ENCODE assay signal across 1 cellular context in the genomic region with DNA sequence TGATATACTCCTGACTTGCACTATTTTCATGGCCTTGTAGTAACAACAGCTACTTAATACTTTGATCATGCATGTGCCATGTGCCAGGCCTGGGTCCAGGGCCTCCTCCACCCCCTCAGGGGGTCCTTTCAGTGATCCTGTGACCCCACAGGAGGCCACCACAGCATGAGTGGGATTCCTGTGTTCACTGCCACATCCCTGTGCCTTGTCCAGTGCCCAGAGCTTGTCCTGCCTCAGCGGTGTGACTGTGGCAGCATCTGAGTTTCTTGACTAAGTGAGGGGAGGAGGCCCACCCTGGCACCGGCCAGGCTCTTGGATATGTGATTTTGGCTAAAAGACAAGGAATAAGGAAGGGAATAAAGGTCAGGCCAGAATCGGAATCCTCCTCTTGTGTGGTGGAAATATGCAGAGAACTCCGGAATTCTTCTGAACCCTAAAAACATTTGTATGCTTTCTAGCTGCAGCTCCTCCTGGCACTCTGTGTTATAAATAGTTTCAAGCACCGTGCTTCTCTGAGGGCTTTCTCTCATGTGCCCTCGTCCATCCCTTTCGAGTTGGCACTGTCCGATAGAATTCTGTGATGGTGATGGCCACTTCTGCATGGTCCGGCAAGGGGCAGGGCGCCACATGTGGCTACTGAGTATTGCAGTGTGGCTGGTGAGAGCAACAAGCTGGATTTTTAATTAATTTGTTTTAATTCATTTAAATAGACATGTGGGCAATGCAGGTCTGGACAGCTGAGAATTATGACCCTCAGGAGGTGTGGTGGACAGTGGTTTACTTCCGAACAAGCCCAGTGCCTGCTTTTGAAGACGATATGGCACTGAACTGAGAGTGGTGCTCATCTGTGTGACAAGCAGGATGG.
TF ChIP-seq lines count a peak whose summit lies in the region.

No MANE protein-coding gene starts in this region.

TF ChIP-seq in WTC11, 78 proteins besides CTCF, POLR2A, EP300 and RAD21 (continued from another document):
- TF ChIP-seq, protein P1, sequence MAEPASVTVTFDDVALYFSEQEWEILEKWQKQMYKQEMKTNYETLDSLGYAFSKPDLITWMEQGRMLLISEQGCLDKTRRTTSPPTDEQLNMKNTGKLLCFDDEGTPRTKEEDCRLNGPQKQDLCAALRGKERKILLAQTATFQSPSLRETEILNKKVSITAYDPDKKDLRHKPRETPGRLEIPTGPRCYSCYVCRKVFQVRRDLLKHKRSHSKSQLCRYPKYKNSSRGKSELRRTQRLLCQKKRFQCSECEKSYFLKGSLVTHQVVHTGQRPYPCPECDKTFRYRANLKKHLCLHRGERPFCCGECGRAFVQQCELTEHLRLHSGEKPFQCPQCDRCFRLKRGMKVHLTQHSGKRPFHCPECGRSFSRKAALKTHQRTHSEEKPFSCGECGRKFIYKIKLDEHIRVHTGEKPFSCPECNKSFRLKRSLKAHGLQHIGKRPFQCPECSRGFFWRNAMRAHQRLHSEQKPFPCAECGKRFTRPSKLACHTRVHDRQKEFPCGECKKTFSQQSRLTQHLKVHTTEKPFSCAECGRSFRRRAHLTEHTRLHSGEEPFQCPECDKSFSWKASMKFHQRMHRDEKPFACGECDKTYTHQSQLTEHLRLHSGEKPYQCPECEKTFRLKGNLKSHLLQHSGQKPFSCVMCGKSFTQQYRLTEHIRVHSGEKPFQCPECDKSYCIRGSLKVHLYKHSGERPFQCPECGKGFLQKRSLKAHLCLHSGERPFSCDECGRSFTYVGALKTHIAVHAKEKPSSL (CRISPR knock-in tag; conservative IDR thresholded peaks at IDR 0.05): no peak
- TF ChIP-seq FOXJ3 (CRISPR knock-in tag; IDR thresholded peaks at IDR 0.05; ENCODE audit: borderline replicate concordance) (no peak), ZNF232 (CRISPR knock-in tag; IDR thresholded peaks at IDR 0.05) (no peak), SOX15 (CRISPR knock-in tag; IDR thresholded peaks at IDR 0.05) (no peak)
- TF ChIP-seq, protein P2, sequence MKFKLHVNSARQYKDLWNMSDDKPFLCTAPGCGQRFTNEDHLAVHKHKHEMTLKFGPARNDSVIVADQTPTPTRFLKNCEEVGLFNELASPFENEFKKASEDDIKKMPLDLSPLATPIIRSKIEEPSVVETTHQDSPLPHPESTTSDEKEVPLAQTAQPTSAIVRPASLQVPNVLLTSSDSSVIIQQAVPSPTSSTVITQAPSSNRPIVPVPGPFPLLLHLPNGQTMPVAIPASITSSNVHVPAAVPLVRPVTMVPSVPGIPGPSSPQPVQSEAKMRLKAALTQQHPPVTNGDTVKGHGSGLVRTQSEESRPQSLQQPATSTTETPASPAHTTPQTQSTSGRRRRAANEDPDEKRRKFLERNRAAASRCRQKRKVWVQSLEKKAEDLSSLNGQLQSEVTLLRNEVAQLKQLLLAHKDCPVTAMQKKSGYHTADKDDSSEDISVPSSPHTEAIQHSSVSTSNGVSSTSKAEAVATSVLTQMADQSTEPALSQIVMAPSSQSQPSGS (CRISPR knock-in tag; IDR thresholded peaks at IDR 0.05; ENCODE audit: borderline replicate concordance, low read depth): no peak
- TF ChIP-seq, protein P3, sequence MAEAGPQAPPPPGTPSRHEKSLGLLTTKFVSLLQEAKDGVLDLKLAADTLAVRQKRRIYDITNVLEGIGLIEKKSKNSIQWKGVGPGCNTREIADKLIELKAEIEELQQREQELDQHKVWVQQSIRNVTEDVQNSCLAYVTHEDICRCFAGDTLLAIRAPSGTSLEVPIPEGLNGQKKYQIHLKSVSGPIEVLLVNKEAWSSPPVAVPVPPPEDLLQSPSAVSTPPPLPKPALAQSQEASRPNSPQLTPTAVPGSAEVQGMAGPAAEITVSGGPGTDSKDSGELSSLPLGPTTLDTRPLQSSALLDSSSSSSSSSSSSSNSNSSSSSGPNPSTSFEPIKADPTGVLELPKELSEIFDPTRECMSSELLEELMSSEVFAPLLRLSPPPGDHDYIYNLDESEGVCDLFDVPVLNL (CRISPR knock-in tag; IDR thresholded peaks at IDR 0.05; ENCODE audit: borderline replicate concordance, low read depth): no peak
- TF ChIP-seq, protein P4, sequence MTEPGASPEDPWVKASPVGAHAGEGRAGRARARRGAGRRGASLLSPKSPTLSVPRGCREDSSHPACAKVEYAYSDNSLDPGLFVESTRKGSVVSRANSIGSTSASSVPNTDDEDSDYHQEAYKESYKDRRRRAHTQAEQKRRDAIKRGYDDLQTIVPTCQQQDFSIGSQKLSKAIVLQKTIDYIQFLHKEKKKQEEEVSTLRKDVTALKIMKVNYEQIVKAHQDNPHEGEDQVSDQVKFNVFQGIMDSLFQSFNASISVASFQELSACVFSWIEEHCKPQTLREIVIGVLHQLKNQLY (CRISPR knock-in tag; IDR thresholded peaks at IDR 0.05): no peak
